ENCODE assay signal across 16 cellular contexts in genomic region chrX:95875661-95876060, GRCh38.
A peak's percentile ranks its signal among the peaks of the same experiment; 100 is the strongest.
DNase-seq lines count a peak whose midpoint lies in the region; ATAC-seq, FAIRE-seq and TF ChIP-seq lines count a peak whose summit lies in the region.
"Had no signal": no experiment of that assay in that cellular context is flagged by ENCODE, and none has a peak within 500 bp of the region (broad histone marks: within the 10 kb centered on the region; RNA-seq: fewer than 3 reads in every experiment).

No MANE protein-coding gene starts in this region.

- DNase-seq in A549 (ENCODE audit: low read depth in 1 of 2, low spot score in 1 of 2) = no peak
- DNase-seq in OCI-M1 (lab: John Stamatoyannopoulos, UW) = peak; percentile 18
- no peak for DNase-seq in left colon
- DNase-seq in progenitor cell of endocrine pancreas (ENCODE audit: low spot score, unreplicated experiment) = no peak
- no peak for DNase-seq in mesenchymal stem cell
- no peak for DNase-seq in GM19240 (ENCODE audit: insufficient read length, low spot score)
- no peak for DNase-seq in NCI-H526 (lab: John Stamatoyannopoulos, UW)
- DNase-seq: 8988T; CD4-positive, alpha-beta T cell; DMS79 treated with DMSO at 0.1 percent for 48 hours; GF-D8; H9 had no signal

- H2BK120ac ChIP-seq in mesenchymal stem cell (ENCODE audit: low read depth, low read length) = no peak overlapping the region

- no peaks in the 10 kb centered on the region for H3K4me1 ChIP-seq in A549
- no peaks in the 10 kb centered on the region for H3K4me1 ChIP-seq in mesenchymal stem cell (ENCODE audit: control insufficient read depth, insufficient read depth, low read depth, low read length)

- no peaks in the 10 kb centered on the region for H3K9me3 ChIP-seq in A549
- peaks cover 8% of the 10 kb centered on the region for H3K9me3 ChIP-seq in mesenchymal stem cell (ENCODE audit: control insufficient read depth, low read length)

- peaks cover 25% of the 10 kb centered on the region for H3K9me3 Mint-ChIP-seq in progenitor cell of endocrine pancreas (ENCODE audit: low read depth)

- H3K18ac ChIP-seq in mesenchymal stem cell (ENCODE audit: low read depth in 1 of 2, low read length in 2 of 2) = no peak overlapping the region

- no peak overlapping the region for H4K8ac ChIP-seq in mesenchymal stem cell (ENCODE audit: low read length)

- no peak overlapping the region for H3K4ac ChIP-seq in mesenchymal stem cell (ENCODE audit: low read depth in 1 of 2, low read length in 2 of 2)

- H3K4me3 Mint-ChIP-seq in progenitor cell of endocrine pancreas (ENCODE audit: low read depth) = no peak overlapping the region
- H3K4me3 Mint-ChIP-seq: CD4-positive, alpha-beta T cell; H9; IgD-negative memory B cell had no signal

- H2AFZ ChIP-seq in mesenchymal stem cell (ENCODE audit: low read depth, low read length) = no peak overlapping the region

- no peak overlapping the region for H2BK15ac ChIP-seq in mesenchymal stem cell (ENCODE audit: low read depth, poor library complexity, severe bottlenecking)

- no peak overlapping the region for H3K27ac ChIP-seq in A549
- no peak overlapping the region for H3K27ac ChIP-seq in mesenchymal stem cell (ENCODE audit: low read length, poor library complexity, severe bottlenecking)
- H3K27ac ChIP-seq: C4-2B had no signal

- H3K23ac ChIP-seq in mesenchymal stem cell (ENCODE audit: low read length in 2 of 2) = no peak overlapping the region

- TF ChIP-seq EP300 in A549 (IDR thresholded peaks at IDR 0.05) = no peak

- no peak for TF ChIP-seq POLR2A in A549 (IDR thresholded peaks at IDR 0.05; ENCODE audit: low read length)

- POLR2A ChIA-PET in A549 (lab: Yijun Ruan, JAX) = no interaction called here

- no peak overlapping the region for H2AK5ac ChIP-seq in mesenchymal stem cell (ENCODE audit: low read length, severe bottlenecking)

- intact Hi-C loops in left colon (cut with DNase I, micrococcal nuclease) = no loop called here

- H3K36me3 ChIP-seq in mesenchymal stem cell (ENCODE audit: control insufficient read depth in 1 of 2, insufficient read depth in 2 of 2, low read depth in 1 of 2, low read length in 2 of 2) = no peaks in the 10 kb centered on the region

- peak overlapping the region; percentile 14 for H3K27ac Mint-ChIP-seq in progenitor cell of endocrine pancreas
- H3K27ac Mint-ChIP-seq: CD4-positive, alpha-beta T cell; H9; IgD-negative memory B cell had no signal

- no peak overlapping the region for H3K14ac ChIP-seq in mesenchymal stem cell (ENCODE audit: low read length in 2 of 2)

- TF ChIP-seq CTCF in A549 (IDR thresholded peaks at IDR 0.05) (no peak), progenitor cell of endocrine pancreas (IDR thresholded peaks at IDR 0.05; ENCODE audit: unreplicated experiment) (no peak)

- H3K36me3 Mint-ChIP-seq in progenitor cell of endocrine pancreas (ENCODE audit: insufficient read depth) = no peaks in the 10 kb centered on the region
- H3K36me3 Mint-ChIP-seq: IgD-negative memory B cell had no signal

- H3K27me3 Mint-ChIP-seq in progenitor cell of endocrine pancreas = no peaks in the 10 kb centered on the region
- H3K27me3 Mint-ChIP-seq: CD4-positive, alpha-beta T cell; IgD-negative memory B cell had no signal

- H3K4me3 ChIP-seq in A549 (no peak overlapping the region), mesenchymal stem cell (ENCODE audit: insufficient read depth in 1 of 2, low read depth in 1 of 2, low read length in 2 of 2) (no peak overlapping the region)

- H2BK5ac ChIP-seq in mesenchymal stem cell (ENCODE audit: low read depth, low read length, poor library complexity, severe bottlenecking) = no peak overlapping the region

- H3K4me2 ChIP-seq in A549 (no peak overlapping the region), mesenchymal stem cell (ENCODE audit: low read length, poor library complexity, severe bottlenecking) (no peak overlapping the region)

- CTCF ChIA-PET in A549 (lab: Yijun Ruan, JAX) = no interaction called here

- no peak overlapping the region for H3K9ac ChIP-seq in mesenchymal stem cell (ENCODE audit: low read length)

- no peak overlapping the region for H4K91ac ChIP-seq in mesenchymal stem cell (ENCODE audit: low read length)

- H3K79me1 ChIP-seq in mesenchymal stem cell (replicated peaks; ENCODE audit: low read length, poor library complexity, severe bottlenecking) = no peaks in the 10 kb centered on the region

- no peak overlapping the region for H2BK12ac ChIP-seq in mesenchymal stem cell (ENCODE audit: low read length in 2 of 2)

- ATAC-seq in A549 (no peak), left colon (peak; percentile 86)

- FAIRE-seq in A549 (lab: Jason Lieb, UNC) = peak; percentile 46
- FAIRE-seq: H1, HTR-8/SVneo had no signal

- 0% methylated on average over 1 of the region's 1 CpG for WGBS in A549 (ENCODE audit: missing lambda C conversion rate)
- no CpG with 5 or more reads among the region's 1 CpG for whole genome bisulfite sequencing in mesenchymal stem cell

- H3K27me3 ChIP-seq in mesenchymal stem cell (ENCODE audit: control insufficient read depth in 1 of 2, insufficient read depth in 1 of 2, low read length in 2 of 2) = no peaks in the 10 kb centered on the region

- peaks cover 5% of the 10 kb centered on the region for H3K4me1 Mint-ChIP-seq in progenitor cell of endocrine pancreas (ENCODE audit: low read depth)
- H3K4me1 Mint-ChIP-seq: H9, IgD-negative memory B cell had no signal

- TF ChIP-seq RAD21 in A549 (conservative IDR thresholded peaks at IDR 0.05 in 1 of 2, IDR thresholded peaks at IDR 0.05 in 1 of 2) = no peak

TF ChIP-seq in A549, 52 proteins besides CTCF, POLR2A, EP300 and RAD21:
- TF ChIP-seq MAZ (IDR thresholded peaks at IDR 0.05; ENCODE audit: borderline replicate concordance, low read depth, low read length) (no peak), SREBF2 (IDR thresholded peaks at IDR 0.05) (no peak), MYC (IDR thresholded peaks at IDR 0.05; ENCODE audit: borderline replicate concordance, low read length) (no peak), ZSCAN20 (CRISPR knock-in tag; IDR thresholded peaks at IDR 0.05) (no peak), RNF2 (IDR thresholded peaks at IDR 0.05; ENCODE audit: borderline replicate concordance, low read depth) (no peak), REST (IDR thresholded peaks at IDR 0.05) (no peak), ZC3H11A (IDR thresholded peaks at IDR 0.05) (no peak), KDM1A (IDR thresholded peaks at IDR 0.05; ENCODE audit: low read depth) (no peak), MAFK (IDR thresholded peaks at IDR 0.05; ENCODE audit: partially characterized antibody) (no peak), CHD4 (IDR thresholded peaks at IDR 0.05; ENCODE audit: borderline replicate concordance) (no peak), HMGXB4 (CRISPR knock-in tag; IDR thresholded peaks at IDR 0.05; ENCODE audit: borderline replicate concordance) (no peak), POLR2AphosphoS2 (conservative IDR thresholded peaks at IDR 0.05; ENCODE audit: low read length) (no peak), USF2 (IDR thresholded peaks at IDR 0.05) (no peak), ZNF302 (CRISPR knock-in tag; IDR thresholded peaks at IDR 0.05) (no peak), EHMT2 (IDR thresholded peaks at IDR 0.05; ENCODE audit: low read depth) (no peak)
